ENCODE assay signal across 8 cellular contexts in genomic region chr17:3635474-3636153, GRCh38. TPM values are rescaled to one million over a fixed set of nuclear protein-coding genes. Genes with fewer than 3 reads are reported as not detected.
DNase-seq lines count a peak whose midpoint lies in the region; ATAC-seq and TF ChIP-seq lines count a peak whose summit lies in the region.

No MANE protein-coding gene starts in this region.

- no peak for TF ChIP-seq POLR2A in right lobe of liver (IDR thresholded peaks at IDR 0.05)

- 14% methylated on average over 15 of the region's 38 CpGs for WGBS in right lobe of liver (ENCODE audit: insufficient coverage, low coverage, low lambda C conversion rate, missing lambda C conversion rate)

- intact Hi-C loops in right lobe of liver (cut with DNase I): no loop called here

- in situ Hi-C loops in T47D (cut with HindIII; ENCODE audit: low pct_unique_long_range_greater_than_20kb, low sequenced_read_pairs): no loop called here

- H3K27ac ChIP-seq in HUES6 (ENCODE audit: low read depth, low read length) (peak overlapping the region; percentile 95; the same call in 1 of the 2 replicates), right lobe of liver (peak overlapping the region; percentile 97 to 99 (median 98))

- peaks cover 24% of the 10 kb centered on the region for H3K36me3 ChIP-seq in HUES6 (ENCODE audit: control insufficient read depth, insufficient read depth, low read length)
- H3K36me3 ChIP-seq in right lobe of liver: peaks cover 0 to 6% (median 0%) of the 10 kb centered on the region in 4 donors

- peaks cover 25% of the 10 kb centered on the region for H3K4me1 Mint-ChIP-seq in type B pancreatic cell (ENCODE audit: unreplicated experiment)

- no peaks in the 10 kb centered on the region for H3K9me3 Mint-ChIP-seq in type B pancreatic cell

- no peak for TF ChIP-seq CTCF in right lobe of liver (IDR thresholded peaks at IDR 0.05)
- no peak for TF ChIP-seq CTCF in type B pancreatic cell (conservative IDR thresholded peaks at IDR 0.05)

- no peaks in the 10 kb centered on the region for H3K27me3 Mint-ChIP-seq in type B pancreatic cell

- peak overlapping the region; percentile 98 for H3K4me3 Mint-ChIP-seq in type B pancreatic cell

- DNase-seq in ELF-1 (ENCODE audit: low read depth, low spot score) (peak; percentile 77), T47D (ENCODE audit: low read depth in 1 of 2, low spot score in 1 of 2) (peak; percentile 27 to 91), right lobe of liver (peak; percentile 63 to 89 (median 81)), type B pancreatic cell (ENCODE audit: extremely low spot score, unreplicated experiment) (no peak), HK-2 (ENCODE audit: unreplicated experiment) (no peak), NCI-H2107 (lab: John Stamatoyannopoulos, UW) (no peak)

- peaks cover 5% of the 10 kb centered on the region for H3K36me3 Mint-ChIP-seq in type B pancreatic cell

- H3K9ac ChIP-seq in HUES6 (ENCODE audit: low read length): peak overlapping the region; percentile 81

- H3K4me1 ChIP-seq in HUES6 (ENCODE audit: control insufficient read depth, insufficient read depth, low read length): peaks cover 7% of the 10 kb centered on the region
- H3K4me1 ChIP-seq in right lobe of liver: peaks cover 0 to 17% (median 3%) of the 10 kb centered on the region in 4 donors

- H3K4me3 ChIP-seq in HUES6 (ENCODE audit: low read depth, low read length): peak overlapping the region; percentile 94
- H3K4me3 ChIP-seq in right lobe of liver: peak overlapping the region; percentile 85 to 100 (median 98)

- H3K9me3 ChIP-seq in HUES6 (ENCODE audit: control insufficient read depth, insufficient read depth, low read depth, low read length) (no peaks in the 10 kb centered on the region), right lobe of liver (no peaks in the 10 kb centered on the region)

- H3K27ac Mint-ChIP-seq in type B pancreatic cell: peak overlapping the region; percentile 86

- ATAC-seq in right lobe of liver (peak; percentile 31 to 58 (median 54)), GM19328 (IDR thresholded peaks at IDR 0.05; ENCODE audit: unreplicated experiment) (no peak)

- H3K27me3 ChIP-seq in HUES6 (ENCODE audit: control insufficient read depth, insufficient read depth, low read length): no peaks in the 10 kb centered on the region
- no peaks in the 10 kb centered on the region for H3K27me3 ChIP-seq in right lobe of liver

RNA-seq across cellular contexts. Expression of gene SHPK, which starts 0.4 kb away (rescaled TPM):
- total RNA-seq in right lobe of liver: 10 to 100 TPM; 13.5 to 26.1 (median 22.8) TPM
- total RNA-seq in type B pancreatic cell (ENCODE audit: low replicate concordance): 18.6 and 22.1 TPM in 2 replicates

RNA-seq across cellular contexts. Expression of gene CTNS, which starts 0.9 kb away (rescaled TPM):
- total RNA-seq in right lobe of liver (10 to 100 TPM in 2 of 6 experiments, 1 to 10 TPM in 4; 6.7 to 30.3 (median 9.4) TPM), type B pancreatic cell (ENCODE audit: low replicate concordance) (17.4 and 17.5 TPM in 2 replicates)

RNA-seq across cellular contexts. Expression of gene TRPV1, which starts 26.4 kb away (rescaled TPM):
- total RNA-seq in right lobe of liver (10 to 100 TPM in 1 of 6 experiments, 1 to 10 TPM in 5; 3.1 to 12.0 (median 6.4) TPM), type B pancreatic cell (ENCODE audit: low replicate concordance) (7.7 and 9.6 TPM in 2 replicates)

RNA-seq across cellular contexts. Expression of gene TAX1BP3, which starts 32.8 kb away (rescaled TPM):
- 10 to 100 TPM in 4 of 6 experiments, 1 to 10 TPM in 2; 8.1 to 60.9 (median 34.7) TPM for total RNA-seq in right lobe of liver
- 91.2 and 138 TPM in 2 replicates for total RNA-seq in type B pancreatic cell (ENCODE audit: low replicate concordance)

RNA-seq across cellular contexts. Expression of gene EMC6, which starts 33.0 kb away (rescaled TPM):
- 10 to 100 TPM; 19.7 to 27.7 (median 24.4) TPM for total RNA-seq in right lobe of liver
- 38.6 and 46.6 TPM in 2 replicates for total RNA-seq in type B pancreatic cell (ENCODE audit: low replicate concordance)

Comparison
In these comparisons a context has a peak if more than half of its experiments do, and no peak if none do; other contexts are left out.
1. DNase-seq: peak in ELF-1 (single experiment), T47D (2 of 2) and right lobe of liver (3 of 3); none in type B pancreatic cell (single experiment), HK-2 (single experiment) and NCI-H2107 (single experiment).